In genomic region chr3:165784337-165784736, GRCh38 we compare ENCODE assay signal across 8 cellular contexts. TPM values are rescaled to one million over a fixed set of nuclear protein-coding genes. Genes with fewer than 3 reads are reported as not detected.
"Had no signal": no experiment of that assay in that cellular context is flagged by ENCODE, and none has a peak within 500 bp of the region (broad histone marks: within the 10 kb centered on the region; RNA-seq: fewer than 3 reads in every experiment).

No MANE protein-coding gene starts in this region.

- DNase-seq: GDM1, GF-D8 had no signal

- H3K4me3 ChIP-seq: GM12878 had no signal

- FAIRE-seq: G401.6, GM12878, GM12891, GM18507, GM19239 had no signal

RNA-seq across cellular contexts. Expression of gene BCHE, which starts 52.9 kb away (rescaled TPM):
- total RNA-seq: G401 had no signal
